Comparison of ENCODE assay signal across 8 cellular contexts in the genomic region with DNA sequence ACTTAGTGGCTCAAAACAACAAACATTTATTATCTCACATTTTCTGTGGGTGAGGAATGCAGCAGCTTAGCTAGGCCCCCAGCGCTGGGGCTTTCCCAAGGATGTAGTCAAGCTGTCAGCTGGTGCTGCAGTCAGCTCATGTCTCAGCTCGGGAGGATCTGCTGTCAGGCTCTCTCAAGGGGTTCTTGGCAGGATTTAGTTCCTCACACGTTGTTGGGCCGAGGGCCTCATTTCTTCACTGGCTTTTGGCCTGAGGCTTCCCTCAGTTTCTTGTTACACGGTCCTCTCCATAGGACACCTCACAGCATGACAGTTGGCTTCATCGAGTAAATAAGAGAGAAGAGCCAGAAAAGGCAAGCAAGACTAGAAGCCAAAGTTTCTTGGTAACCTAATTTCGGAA. TPM values are rescaled to one million over a fixed set of nuclear protein-coding genes. Genes with fewer than 3 reads are reported as not detected.
DNase-seq lines count a peak whose midpoint lies in the region; ATAC-seq, FAIRE-seq and TF ChIP-seq lines count a peak whose summit lies in the region.
"Had no signal": no experiment of that assay in that cellular context is flagged by ENCODE, and none has a peak within 500 bp of the region (broad histone marks: within the 10 kb centered on the region; RNA-seq: fewer than 3 reads in every experiment).

No MANE protein-coding gene starts in this region.

- H3K23ac ChIP-seq in H1 (ENCODE audit: insufficient read length) (no peak overlapping the region), trophoblast cell (ENCODE audit: low read length) (no peak overlapping the region)

- POLR2A ChIA-PET in H1 (lab: Charles Lee; ENCODE audit: partially characterized antibody) = interaction anchor here (0.8 kb wide), 1 partner anchor 99 kb away, joined by 3 read pairs; the partner anchor contains the start of gene PCOLCE2

- H3K27ac ChIP-seq in H1 (ENCODE audit: low read depth, low read length) = no peak overlapping the region
- H3K27ac ChIP-seq in trophoblast cell (ENCODE audit: low read depth, low read length) = no peak overlapping the region

- H2BK15ac ChIP-seq in H1 (ENCODE audit: low read length) = no peak overlapping the region

- H2AFZ ChIP-seq in H1 (ENCODE audit: low read length) (peak overlapping the region; percentile 31; the same call in 1 of the 2 replicates), trophoblast cell (ENCODE audit: insufficient read depth, low read length, poor library complexity) (no peak overlapping the region)

- H3K79me2 ChIP-seq in H1 (ENCODE audit: control insufficient read depth in 1 of 2, insufficient read depth in 2 of 2, low read length in 2 of 2) (no peaks in the 10 kb centered on the region), trophoblast cell (ENCODE audit: control insufficient read depth, insufficient read depth, low read length, poor library complexity) (no peaks in the 10 kb centered on the region)

- H2BK5ac ChIP-seq in H1 (ENCODE audit: low read depth, low read length) (no peak overlapping the region), trophoblast cell (ENCODE audit: low read depth, low read length, poor library complexity) (no peak overlapping the region)

- CTCF ChIA-PET in H1 (lab: Charles Lee; ENCODE audit: partially characterized antibody) = interaction anchor here (0.6 to 2.6 kb wide), 20 partner anchors 10 to 252 kb away, joined by 3 to 32 read pairs (median 4); no protein-coding TSS in a partner anchor

- H4K12ac ChIP-seq in trophoblast cell (ENCODE audit: low read depth, low read length) = no peak overlapping the region

- H3K4me3 ChIP-seq in H1 (ENCODE audit: extremely low read depth in 1 of 4, insufficient read depth in 2 of 4, low read depth in 3 of 4, low read length in 4 of 4) = no peak overlapping the region
- no peak overlapping the region for H3K4me3 ChIP-seq in trophoblast cell (ENCODE audit: low read depth, low read length)

- H3K79me1 ChIP-seq in H1 (ENCODE audit: low read depth, low read length) = no peaks in the 10 kb centered on the region
- H3K79me1 ChIP-seq in trophoblast cell (ENCODE audit: low read length) = no peaks in the 10 kb centered on the region

- no peak overlapping the region; a peak in 1 of 7 replicates for H3K9ac ChIP-seq in H1 (replicated peaks in 1 of 4; ENCODE audit: extremely low read depth in 1 of 4, low read depth in 3 of 4, low read length in 3 of 4)
- peak overlapping the region; percentile 53 for H3K9ac ChIP-seq in trophoblast cell (ENCODE audit: low read length)

- no peak overlapping the region for H3K56ac ChIP-seq in H1 (replicated peaks; ENCODE audit: insufficient read length, low read depth, low read length)

- no peaks in the 10 kb centered on the region for H3K36me3 ChIP-seq in H1 (ENCODE audit: control insufficient read depth in 2 of 4, insufficient read depth in 4 of 4, low read length in 3 of 4)
- H3K36me3 ChIP-seq in trophoblast cell (ENCODE audit: control insufficient read depth in 1 of 2, insufficient read depth in 2 of 2, low read length in 2 of 2) = no peaks in the 10 kb centered on the region

- H3K27me3 ChIP-seq in H1 (replicated peaks in 1 of 4; ENCODE audit: control insufficient read depth in 3 of 4, extremely low read depth in 1 of 4, insufficient read depth in 3 of 4, low read length in 3 of 4) (no peaks in the 10 kb centered on the region), trophoblast cell (ENCODE audit: insufficient read depth, low read length) (no peaks in the 10 kb centered on the region)

- H4K8ac ChIP-seq in H1 (ENCODE audit: extremely low read depth, insufficient read depth, low read length) (no peak overlapping the region), trophoblast cell (ENCODE audit: low read depth, low read length) (no peak overlapping the region)

- no peak for TF ChIP-seq RAD21 in H1 (IDR thresholded peaks at IDR 0.05 in 1 of 2, conservative IDR thresholded peaks at IDR 0.05 in 1 of 2; ENCODE audit: low read depth in 2 of 2, low read length in 2 of 2)

- no peaks in the 10 kb centered on the region for H3K23me2 ChIP-seq in H1 (ENCODE audit: low read depth, low read length)

- no peak overlapping the region; the same call in 1 of the 2 replicates for H3K18ac ChIP-seq in H1 (ENCODE audit: extremely low read depth, low read length)
- no peak overlapping the region for H3K18ac ChIP-seq in trophoblast cell (ENCODE audit: low read length)

- no peak for FAIRE-seq in H1 (lab: Jason Lieb, UNC)

- 63% methylated on average over 7 of the region's 7 CpGs; no CpG with 5 or more reads in 1 of the 2 experiments for WGBS in H1 (ENCODE audit: extremely low coverage in 1 of 2, insufficient coverage in 1 of 2, insufficient read length in 1 of 2, insufficient replicate concordance in 2 of 2, low coverage in 1 of 2, low lambda C conversion rate in 2 of 2, missing lambda C conversion rate in 1 of 2), 2 experiments
- WGBS in trophoblast cell (ENCODE audit: extremely low coverage, insufficient coverage, insufficient read length) = no CpG with 5 or more reads among the region's 7 CpGs

- no peak overlapping the region for H3K4ac ChIP-seq in H1 (replicated peaks; ENCODE audit: insufficient read length, low read depth, low read length)
- no peak overlapping the region for H3K4ac ChIP-seq in trophoblast cell (ENCODE audit: low read depth, low read length)

- H3K14ac ChIP-seq in H1 (ENCODE audit: insufficient read length) = no peak overlapping the region
- H3K14ac ChIP-seq in trophoblast cell (ENCODE audit: low read length) = no peak overlapping the region

- TF ChIP-seq POLR2A in H1 (IDR thresholded peaks at IDR 0.05; ENCODE audit: control extremely low read depth in 1 of 2, low read depth in 2 of 2, low read length in 2 of 2) = no peak

- no peak for TF ChIP-seq EP300 in H1 (IDR thresholded peaks at IDR 0.05; ENCODE audit: borderline replicate concordance in 1 of 2, low read depth in 2 of 2, low read length in 2 of 2)

- H4K5ac ChIP-seq in H1 (ENCODE audit: insufficient read length, low read depth, low read length) = no peak overlapping the region

- ATAC-seq in GM19351 (IDR thresholded peaks at IDR 0.05; ENCODE audit: unreplicated experiment) (peak; percentile 57), HG03378 (IDR thresholded peaks at IDR 0.05; ENCODE audit: unreplicated experiment) (peak; percentile 48)

- H3K9me3 ChIP-seq in H1 (ENCODE audit: insufficient read depth in 2 of 2, low read depth in 1 of 2, low read length in 1 of 2) (no peaks in the 10 kb centered on the region), trophoblast cell (ENCODE audit: insufficient read depth, low read depth, low read length) (no peaks in the 10 kb centered on the region)

- no peaks in the 10 kb centered on the region for H3K4me1 ChIP-seq in H1 (replicated peaks in 1 of 4; ENCODE audit: control insufficient read depth in 3 of 4, insufficient read depth in 4 of 4, low read length in 3 of 4)
- no peaks in the 10 kb centered on the region for H3K4me1 ChIP-seq in trophoblast cell (ENCODE audit: control insufficient read depth in 1 of 2, insufficient read depth in 2 of 2, low read length in 2 of 2)

- H2BK12ac ChIP-seq in H1 (ENCODE audit: low read depth, low read length) (no peak overlapping the region), trophoblast cell (ENCODE audit: low read length) (no peak overlapping the region)

- H2BK20ac ChIP-seq in H1 (ENCODE audit: low read length) = no peak overlapping the region

- no peak for TF ChIP-seq CTCF in H1 (IDR thresholded peaks at IDR 0.05; ENCODE audit: control extremely low read depth in 1 of 3, insufficient read depth in 1 of 3, low read depth in 1 of 3, low read length in 3 of 3)

- H2BK120ac ChIP-seq in H1 (replicated peaks; ENCODE audit: low read depth, low read length) (no peak overlapping the region), trophoblast cell (ENCODE audit: insufficient read depth, low read length, poor library complexity) (no peak overlapping the region)

- H3K4me2 ChIP-seq in H1 (ENCODE audit: insufficient read depth in 1 of 2, low read depth in 2 of 2, low read length in 2 of 2) (0 out of 4 replicates have a peak overlapping the region, but pooled peaks of 1 of the 2 experiments have one; percentile 5), trophoblast cell (ENCODE audit: low read length) (no peak overlapping the region)

- no peak overlapping the region for H4K91ac ChIP-seq in H1 (replicated peaks; ENCODE audit: insufficient read length, low read length)
- H4K91ac ChIP-seq in trophoblast cell (ENCODE audit: low read depth, low read length) = no peak overlapping the region

- no peaks in the 10 kb centered on the region for H4K20me1 ChIP-seq in H1 (replicated peaks in 1 of 2; ENCODE audit: control insufficient read depth in 1 of 2, insufficient read depth in 2 of 2, low read length in 2 of 2)

- H2AK5ac ChIP-seq in H1 (ENCODE audit: low read depth, low read length) (no peak overlapping the region), trophoblast cell (ENCODE audit: low read length) (no peak overlapping the region)

- DNase-seq in H1 (ENCODE audit: low read depth in 1 of 2, low spot score in 2 of 2) (no peak), trophoblast cell (no peak), activated T-cell treated with anti-CD3 and anti-CD28 coated beads for 4 hours (no peak), NCI-H526 treated with DMSO at 0.1 percent for 48 hours (lab: John Stamatoyannopoulos, UW) (no peak), NCI-H146 (lab: John Stamatoyannopoulos, UW) (no peak)

TF ChIP-seq in H1, 55 proteins besides CTCF, POLR2A, EP300 and RAD21:
- TF ChIP-seq SIN3A (conservative IDR thresholded peaks at IDR 0.05 in 1 of 2, IDR thresholded peaks at IDR 0.05 in 1 of 2; ENCODE audit: low read depth in 1 of 2, low read length in 2 of 2) (0 out of 4 replicates have a peak, but pooled peaks have one; percentile 37 to 50), EZH2 (IDR thresholded peaks at IDR 0.05; ENCODE audit: low read depth, low read length, severe bottlenecking) (no peak)

RNA-seq across cellular contexts. Expression of gene U2SURP, which starts 13.7 kb away (rescaled TPM):
- total RNA-seq in H1 (2021; fragmentation: NEBNext Ultra II Directional; extraction: Animal tissue kit (Norgen Biotek cat#: 25700)) = 160 and 167 TPM in 2 replicates
- polyA plus RNA-seq in H1 (2011; rRNA removed) = 14.4 and 22.2 TPM in 2 replicates
- 39.7 TPM for polyA plus RNA-seq in H1 (2011; cell fraction: cytosol; rRNA removed)
- 33.7 TPM for polyA plus RNA-seq in H1 (2011; cell fraction: nucleus; rRNA removed)
- 63.6 to 190 TPM (median 81.1 TPM) in 4 replicates for polyA plus RNA-seq in H1 (2012, experiment 1 of 2)
- 7.5 TPM for polyA plus RNA-seq in H1 (2012, experiment 2 of 2)
- polyA plus RNA-seq in H1 (2013, experiment 1 of 2) = 168 TPM
- 146 TPM for polyA plus RNA-seq in H1 (2013, experiment 2 of 2)
- 86.4 and 112 TPM in 2 replicates for polyA minus RNA-seq in H1 (2011; rRNA and poly(A)+ RNA removed)
- polyA minus RNA-seq in H1 (2011; cell fraction: cytosol; rRNA and poly(A)+ RNA removed) = 52.3 TPM
- 151 TPM for polyA minus RNA-seq in H1 (2011; cell fraction: nucleus; rRNA and poly(A)+ RNA removed)
- 67.2 and 70.3 TPM in 2 replicates for polyA plus RNA-seq in trophoblast cell (2013)

RNA-seq across cellular contexts. Expression of gene PAQR9, which starts 24.2 kb away (rescaled TPM):
- total RNA-seq in H1 (2021; fragmentation: NEBNext Ultra II Directional; extraction: Animal tissue kit (Norgen Biotek cat#: 25700)) = 2.6 and 2.7 TPM in 2 replicates
- polyA plus RNA-seq in H1 (2011; rRNA removed) = 5.2 and 7.5 TPM in 2 replicates
- 4.0 TPM for polyA plus RNA-seq in H1 (2011; cell fraction: cytosol; rRNA removed)
- 5.0 TPM for polyA plus RNA-seq in H1 (2011; cell fraction: nucleus; rRNA removed)
- 2.0 to 2.5 TPM (median 2.3 TPM) in 4 replicates for polyA plus RNA-seq in H1 (2012, experiment 1 of 2)
- 2.1 TPM for polyA plus RNA-seq in H1 (2012, experiment 2 of 2)
- polyA plus RNA-seq in H1 (2013, experiment 1 of 2) = 1.9 TPM
- polyA plus RNA-seq in H1 (2013, experiment 2 of 2) = 2.1 TPM
- polyA minus RNA-seq in H1 (2011; rRNA and poly(A)+ RNA removed) = 4.9 and 5.2 TPM in 2 replicates
- polyA minus RNA-seq in H1 (2011; cell fraction: cytosol; rRNA and poly(A)+ RNA removed) = 2.3 TPM
- 10.7 TPM for polyA minus RNA-seq in H1 (2011; cell fraction: nucleus; rRNA and poly(A)+ RNA removed)
- polyA plus RNA-seq in trophoblast cell (2013) = 0.40 and 0.44 TPM in 2 replicates
- total RNA-seq: HT1080 had no signal
